ENCODE assay signal across 1 cellular context in genomic region chr20:3248167-3248992, GRCh38.
TF ChIP-seq lines count a peak whose summit lies in the region.

No MANE protein-coding gene starts in this region.

TF ChIP-seq in HepG2, 621 proteins besides CTCF, POLR2A, EP300 and RAD21 (continued from another document and continues in another):
- TF ChIP-seq ZNF512B (CRISPR knock-in tag; IDR thresholded peaks at IDR 0.05; ENCODE audit: borderline replicate concordance) = no peak
- TF ChIP-seq REST (IDR thresholded peaks at IDR 0.05; ENCODE audit: borderline replicate concordance in 1 of 2, low read depth in 1 of 2, low read length in 2 of 2) = no peak
- no peak for TF ChIP-seq TGIF2 (CRISPR knock-in tag; IDR thresholded peaks at IDR 0.05)
- no peak for TF ChIP-seq SOX13 (IDR thresholded peaks at IDR 0.05)
- TF ChIP-seq SOX13 (CRISPR knock-in tag; conservative IDR thresholded peaks at IDR 0.05 in 1 of 2, IDR thresholded peaks at IDR 0.05 in 1 of 2) = no peak
- TF ChIP-seq ZBED4 (CRISPR knock-in tag; IDR thresholded peaks at IDR 0.05; ENCODE audit: borderline replicate concordance) = no peak
- TF ChIP-seq ZNF7 (CRISPR knock-in tag; IDR thresholded peaks at IDR 0.05) = no peak
- no peak for TF ChIP-seq ZSCAN30 (CRISPR knock-in tag; IDR thresholded peaks at IDR 0.05)
- no peak for TF ChIP-seq ZNF235 (CRISPR knock-in tag; IDR thresholded peaks at IDR 0.05; ENCODE audit: borderline replicate concordance)
- no peak for TF ChIP-seq ATM (IDR thresholded peaks at IDR 0.05; ENCODE audit: borderline replicate concordance)
- no peak for TF ChIP-seq ZSCAN9 (CRISPR knock-in tag; IDR thresholded peaks at IDR 0.05; ENCODE audit: borderline replicate concordance)
- TF ChIP-seq ZNF574 (CRISPR knock-in tag; IDR thresholded peaks at IDR 0.05) = 0 out of 2 replicates have a peak, but pooled peaks have one; percentile 17
- TF ChIP-seq FOXJ3 (CRISPR knock-in tag; IDR thresholded peaks at IDR 0.05; ENCODE audit: borderline replicate concordance) = no peak
- TF ChIP-seq RFX5 (IDR thresholded peaks at IDR 0.05; ENCODE audit: low read depth, low read length) = no peak
- TF ChIP-seq ZNF280B (CRISPR knock-in tag; IDR thresholded peaks at IDR 0.05; ENCODE audit: borderline replicate concordance) = peak; percentile 53; the same call in 1 of the 2 replicates
- TF ChIP-seq SNAPC4 (CRISPR knock-in tag; IDR thresholded peaks at IDR 0.05) = no peak
- TF ChIP-seq ZNF263 (CRISPR knock-in tag; IDR thresholded peaks at IDR 0.05) = no peak
- no peak for TF ChIP-seq ZBTB39 (CRISPR knock-in tag; IDR thresholded peaks at IDR 0.05)
- TF ChIP-seq TFAP4 (IDR thresholded peaks at IDR 0.05; ENCODE audit: borderline replicate concordance, low read depth) = peak; percentile 46; the same call in 1 of the 2 replicates
- no peak for TF ChIP-seq NR2F2 (IDR thresholded peaks at IDR 0.05; ENCODE audit: borderline replicate concordance, low read depth)
- TF ChIP-seq ZNF556 (CRISPR knock-in tag; IDR thresholded peaks at IDR 0.05; ENCODE audit: borderline replicate concordance) = no peak
- TF ChIP-seq ZNF138 (CRISPR knock-in tag; IDR thresholded peaks at IDR 0.05; ENCODE audit: low read depth) = no peak
- no peak; the same call in 1 of the 2 replicates for TF ChIP-seq ZNF770 (CRISPR knock-in tag; IDR thresholded peaks at IDR 0.05)
- TF ChIP-seq NR2F6 (IDR thresholded peaks at IDR 0.05) = no peak
- TF ChIP-seq NR2F6 (CRISPR knock-in tag; IDR thresholded peaks at IDR 0.05) = no peak
- TF ChIP-seq NFYC (CRISPR knock-in tag; IDR thresholded peaks at IDR 0.05) = no peak
